In the genomic region with DNA sequence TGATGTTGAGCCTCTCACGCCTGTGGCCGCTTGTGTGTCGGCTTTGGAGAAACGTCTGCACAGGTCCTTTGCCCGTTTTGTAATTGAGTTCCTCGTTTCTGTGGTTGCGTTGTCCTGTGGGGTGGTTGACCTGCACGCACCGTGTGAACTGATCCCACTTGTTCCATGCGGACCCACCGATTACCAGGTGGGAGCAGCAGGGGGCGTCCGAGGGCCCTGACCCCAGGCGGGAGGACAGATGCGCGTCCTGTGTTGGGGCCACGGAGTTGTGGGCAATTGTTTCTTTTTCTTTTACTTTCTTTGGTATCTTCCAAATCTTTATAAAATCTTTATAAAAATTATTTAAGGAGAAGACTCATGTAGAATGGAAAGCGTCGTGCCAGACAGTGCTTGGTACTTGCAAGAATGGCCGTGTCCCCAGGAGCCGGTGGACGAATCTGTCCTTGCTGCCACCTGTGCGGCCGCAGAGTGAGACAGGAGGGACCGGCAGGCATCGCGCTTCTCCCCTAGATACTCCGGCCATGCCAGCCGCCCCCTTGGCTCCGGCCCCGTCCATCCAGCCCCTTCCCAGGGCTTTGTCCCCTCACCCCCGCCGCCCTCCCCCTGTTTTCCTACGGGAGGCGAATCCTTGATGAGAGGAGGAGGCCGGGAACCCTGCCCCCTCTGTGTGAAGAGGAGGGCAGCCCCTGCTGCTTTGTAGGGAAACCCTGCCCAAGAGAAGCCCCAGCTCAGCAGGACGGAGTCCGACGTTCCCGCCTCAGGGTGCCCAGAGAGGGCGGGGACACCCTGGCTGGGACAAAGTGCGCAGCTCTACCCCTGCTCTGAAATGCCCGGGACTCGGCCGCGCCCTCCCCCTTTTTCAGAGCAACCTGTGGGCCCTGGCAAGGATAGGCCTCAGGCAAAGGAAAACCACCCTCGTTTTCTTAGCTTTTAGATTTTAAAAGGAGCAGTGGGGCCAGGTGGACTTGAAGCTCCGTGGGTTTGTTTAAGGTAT, we compare ENCODE assay signal across 8 cellular contexts. TPM values are rescaled to one million over a fixed set of nuclear protein-coding genes. Genes with fewer than 3 reads are reported as not detected.
A peak's percentile ranks its signal among the peaks of the same experiment; 100 is the strongest.
DNase-seq lines count a peak whose midpoint lies in the region; ATAC-seq and TF ChIP-seq lines count a peak whose summit lies in the region.

No MANE protein-coding gene starts in this region.

- no peaks in the 10 kb centered on the region for H3K36me3 Mint-ChIP-seq in activated T-helper 1 cell treated with anti-CD3 and anti-CD28 coated beads, Interleukin-12 subunit alpha, Interleukin-12 subunit beta, Interleukin-2, Interleukin-4 antibody, amounts not matched to agents 30 ng/mL and 10 ng/mL and 1 ng/mL, durations not matched to agents 14 hours and 24 hours and 36 hours (ENCODE audit: low read depth)

- H3K27me3 ChIP-seq in MG63 (no peaks in the 10 kb centered on the region), heart left ventricle (no peaks in the 10 kb centered on the region)

- TF ChIP-seq POLR2A in heart left ventricle (IDR thresholded peaks at IDR 0.05), result no peak

- H3K4me3 Mint-ChIP-seq in activated T-helper 1 cell treated with anti-CD3 and anti-CD28 coated beads, Interleukin-12 subunit alpha, Interleukin-12 subunit beta, Interleukin-2, Interleukin-4 antibody, amounts not matched to agents 30 ng/mL and 10 ng/mL and 1 ng/mL, durations not matched to agents 14 hours and 24 hours and 36 hours, result no peak overlapping the region

- peak in 1 of 4 donors; percentile 48 for ATAC-seq in heart left ventricle
- ATAC-seq in HG02885 (IDR thresholded peaks at IDR 0.05; ENCODE audit: poor library complexity, unreplicated experiment), result no peak

- H3K27ac ChIP-seq in heart left ventricle, result no peak overlapping the region

- TF ChIP-seq CTCF in AG10803 (conservative IDR thresholded peaks at IDR 0.05; ENCODE audit: low read length) (peak; percentile 63), heart left ventricle (IDR thresholded peaks at IDR 0.05) (peak; percentile 34 to 70 (median 54))

- H3K36me3 ChIP-seq in MG63, result no peaks in the 10 kb centered on the region
- H3K36me3 ChIP-seq in heart left ventricle, result no peaks in the 10 kb centered on the region

- intact Hi-C loops in activated T-helper 1 cell treated with anti-CD3 and anti-CD28 coated beads, Interleukin-12 subunit alpha, Interleukin-12 subunit beta, Interleukin-2, Interleukin-4 antibody, amounts not matched to agents 30 ng/mL and 10 ng/mL and 1 ng/mL, durations not matched to agents 14 hours and 24 hours and 36 hours (cut with micrococcal nuclease), result no loop called here
- intact Hi-C loops in heart left ventricle (cut with DNase I), result loop anchor here in 2 of 10 donors (5.0 to 10.0 kb wide), 2 partner anchors 83 to 85 kb away; no protein-coding TSS in a partner anchor

- no peak overlapping the region for H3K27ac Mint-ChIP-seq in activated T-helper 1 cell treated with anti-CD3 and anti-CD28 coated beads, Interleukin-12 subunit alpha, Interleukin-12 subunit beta, Interleukin-2, Interleukin-4 antibody, amounts not matched to agents 30 ng/mL and 10 ng/mL and 1 ng/mL, durations not matched to agents 14 hours and 24 hours and 36 hours

- H3K9me3 Mint-ChIP-seq in activated T-helper 1 cell treated with anti-CD3 and anti-CD28 coated beads, Interleukin-12 subunit alpha, Interleukin-12 subunit beta, Interleukin-2, Interleukin-4 antibody, amounts not matched to agents 30 ng/mL and 10 ng/mL and 1 ng/mL, durations not matched to agents 14 hours and 24 hours and 36 hours, result no peaks in the 10 kb centered on the region

- H3K4me1 Mint-ChIP-seq in activated T-helper 1 cell treated with anti-CD3 and anti-CD28 coated beads, Interleukin-12 subunit alpha, Interleukin-12 subunit beta, Interleukin-2, Interleukin-4 antibody, amounts not matched to agents 30 ng/mL and 10 ng/mL and 1 ng/mL, durations not matched to agents 14 hours and 24 hours and 36 hours (ENCODE audit: low read depth), result no peaks in the 10 kb centered on the region

- DNase-seq in AG10803 (ENCODE audit: low read depth) (peak; percentile 23), MG63 (peak; percentile 18), heart left ventricle (peak in 4 of 5 donors; percentile 31 to 77 (median 48)), mucosa of gallbladder (ENCODE audit: low spot score) (no peak), NCI-H1417 treated with DMSO at 0.1 percent for 48 hours (lab: John Stamatoyannopoulos, UW) (no peak)
- peak; percentile 7 for DNase-seq in activated T-helper 1 cell treated with anti-CD3 and anti-CD28 coated beads, Interleukin-12 subunit alpha, Interleukin-12 subunit beta, Interleukin-2, Interleukin-4 antibody, amounts not matched to agents 30 ng/mL and 10 ng/mL and 1 ng/mL, durations not matched to agents 14 hours and 24 hours and 36 hours (ENCODE audit: low spot score)
- DNase-seq in stimulated activated CD4-positive, alpha-beta T cell treated with anti-CD3 and anti-CD28 coated beads, Interleukin-12 subunit alpha, Interleukin-12 subunit beta, amount 100 ng/mL, for 4 hours, result peak; percentile 38

- H3K27me3 Mint-ChIP-seq in activated T-helper 1 cell treated with anti-CD3 and anti-CD28 coated beads, Interleukin-12 subunit alpha, Interleukin-12 subunit beta, Interleukin-2, Interleukin-4 antibody, amounts not matched to agents 30 ng/mL and 10 ng/mL and 1 ng/mL, durations not matched to agents 14 hours and 24 hours and 36 hours (ENCODE audit: insufficient read depth), result no peaks in the 10 kb centered on the region

- H3K9me3 ChIP-seq in MG63, result no peaks in the 10 kb centered on the region
- no peaks in the 10 kb centered on the region for H3K9me3 ChIP-seq in heart left ventricle

- peaks cover 0 to 8% (median 0%) of the 10 kb centered on the region in 12 donors for H3K4me1 ChIP-seq in heart left ventricle

- H3K4me3 ChIP-seq in AG10803 (ENCODE audit: low read length) (no peak overlapping the region), MG63 (no peak overlapping the region), heart left ventricle (no peak overlapping the region)

- 61 to 71% (median 65%) methylated on average over 47 to 48 of the region's 48 CpGs for WGBS in heart left ventricle, 4 donors

RNA-seq across cellular contexts. Expression of a gene that starts 41.7 kb away (rescaled TPM):
- total RNA-seq in MG63 (2014; rRNA removed; shearing (Covaris generic); ENCODE audit: low replicate concordance), result 5.3 and 12.2 TPM in 2 replicates
- total RNA-seq in activated T-helper 1 cell treated with anti-CD3 and anti-CD28 coated beads, Interleukin-12 subunit alpha, Interleukin-12 subunit beta, Interleukin-2, Interleukin-4 antibody, amounts not matched to agents 30 ng/mL and 10 ng/mL and 1 ng/mL, durations not matched to agents 14 hours and 24 hours and 36 hours, result 4.1 TPM in 2 replicates
- 10 to 100 TPM; 12.5 to 17.3 (median 16.4) TPM for total RNA-seq in heart left ventricle
- 10 to 100 TPM; 16.7 to 20.7 TPM for polyA plus RNA-seq in heart left ventricle
- total RNA-seq in mucosa of gallbladder, result 29.8 TPM

Comparison
In these comparisons a context has a peak if more than half of its experiments do, and no peak if none do; other contexts are left out.
1. DNase-seq: peak in AG10803 (single experiment), MG63 (single experiment), activated T-helper 1 cell treated with anti-CD3 and anti-CD28 coated beads, Interleukin-12 subunit alpha, Interleukin-12 subunit beta, Interleukin-2, Interleukin-4 antibody, amounts not matched to agents 30 ng/mL and 10 ng/mL and 1 ng/mL, durations not matched to agents 14 hours and 24 hours and 36 hours (single experiment), heart left ventricle (4 of 5) and stimulated activated CD4-positive, alpha-beta T cell treated with anti-CD3 and anti-CD28 coated beads, Interleukin-12 subunit alpha, Interleukin-12 subunit beta, amount 100 ng/mL, for 4 hours (single experiment); none in mucosa of gallbladder (single experiment) and NCI-H1417 treated with DMSO at 0.1 percent for 48 hours (single experiment).